Comparison of ENCODE assay signal across 9 cellular contexts in the genomic region with DNA sequence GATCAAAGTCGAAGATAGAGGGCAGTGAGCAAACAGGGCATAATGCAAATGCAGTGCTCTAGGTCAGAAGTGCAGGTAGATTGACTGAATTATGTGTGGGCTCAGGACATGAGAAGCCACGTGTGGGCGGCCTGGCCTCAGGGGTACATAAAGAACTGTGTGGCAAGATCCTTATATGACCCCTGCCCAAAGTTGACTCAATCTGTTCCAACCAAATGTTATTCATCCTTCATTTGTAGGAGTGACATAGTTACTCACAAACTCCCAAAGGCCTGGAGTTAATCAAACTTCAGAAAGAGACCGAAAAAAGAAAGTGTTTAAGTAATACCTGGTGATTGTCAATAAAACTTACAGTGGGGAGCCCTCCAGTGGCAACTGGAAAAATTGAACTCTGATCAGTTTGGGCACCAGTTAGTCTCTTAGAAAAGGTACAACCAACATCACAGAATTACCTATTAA.
DNase-seq lines count a peak whose midpoint lies in the region; ATAC-seq and TF ChIP-seq lines count a peak whose summit lies in the region.
"Had no signal": no experiment of that assay in that cellular context is flagged by ENCODE, and none has a peak within 500 bp of the region (broad histone marks: within the 10 kb centered on the region; RNA-seq: fewer than 3 reads in every experiment).

No MANE protein-coding gene starts in this region.

- H3K9me3 ChIP-seq in naive thymus-derived CD4-positive, alpha-beta T cell (ENCODE audit: control insufficient read depth in 2 of 3, low read length in 3 of 3) = no peaks in the 10 kb centered on the region

- POLR2A ChIA-PET in GM10248 (lab: Yijun Ruan, JAX) = no interaction called here
- POLR2A ChIA-PET in naive thymus-derived CD4-positive, alpha-beta T cell (lab: Charles Lee) = no interaction called here

- H3K9me3 Mint-ChIP-seq in naive thymus-derived CD4-positive, alpha-beta T cell = peaks cover 0 to 5% (median 0%) of the 10 kb centered on the region in 11 donors
- H3K9me3 Mint-ChIP-seq: central memory CD8-positive, alpha-beta T cell had no signal

- H3K27ac ChIP-seq in naive thymus-derived CD4-positive, alpha-beta T cell (ENCODE audit: low read depth, low read length) = no peak overlapping the region

- H3K27ac Mint-ChIP-seq in naive thymus-derived CD4-positive, alpha-beta T cell = no peak overlapping the region

- no peaks in the 10 kb centered on the region for H3K4me1 ChIP-seq in naive thymus-derived CD4-positive, alpha-beta T cell (ENCODE audit: control insufficient read depth in 2 of 2, insufficient read depth in 2 of 2, low read length in 2 of 2)

- TF ChIP-seq CTCF in GM10248 (IDR thresholded peaks at IDR 0.05; ENCODE audit: control extremely low read depth, extremely low read depth, low read depth, missing control alignments) (peak; percentile 21), epithelial cell of proximal tubule (conservative IDR thresholded peaks at IDR 0.05; ENCODE audit: low read depth, low read length) (peak; percentile 64)

- H3K36me3 ChIP-seq in naive thymus-derived CD4-positive, alpha-beta T cell (ENCODE audit: control insufficient read depth in 2 of 3, insufficient read depth in 3 of 3, low read length in 3 of 3) = no peaks in the 10 kb centered on the region

- no peaks in the 10 kb centered on the region for H3K4me1 Mint-ChIP-seq in naive thymus-derived CD4-positive, alpha-beta T cell
- H3K4me1 Mint-ChIP-seq: central memory CD8-positive, alpha-beta T cell had no signal

- intact Hi-C loops in naive thymus-derived CD4-positive, alpha-beta T cell (cut with micrococcal nuclease) = no loop called here

- ATAC-seq in naive thymus-derived CD4-positive, alpha-beta T cell = no peak
- no peak for ATAC-seq in HG03175 (IDR thresholded peaks at IDR 0.05; ENCODE audit: unreplicated experiment)
- ATAC-seq in HG02981 (IDR thresholded peaks at IDR 0.05; ENCODE audit: unreplicated experiment) = no peak

- H3K4me3 Mint-ChIP-seq in naive thymus-derived CD4-positive, alpha-beta T cell = no peak overlapping the region
- H3K4me3 Mint-ChIP-seq: central memory CD8-positive, alpha-beta T cell had no signal

- peaks cover 0 to 16% (median 14%) of the 10 kb centered on the region in 5 donors for H3K27me3 Mint-ChIP-seq in naive thymus-derived CD4-positive, alpha-beta T cell

- CTCF ChIA-PET in GM10248 (lab: Yijun Ruan, JAX) = interaction anchor here (1.0 kb wide), 1 partner anchor 1266 kb away, joined by 3 read pairs; no protein-coding TSS in a partner anchor
- CTCF ChIA-PET in naive thymus-derived CD4-positive, alpha-beta T cell (lab: Charles Lee) = no interaction called here

- no peak overlapping the region for H3K4me3 ChIP-seq in epithelial cell of proximal tubule (ENCODE audit: low read depth, low read length)
- H3K4me3 ChIP-seq in naive thymus-derived CD4-positive, alpha-beta T cell (ENCODE audit: low read length) = no peak overlapping the region

- no peaks in the 10 kb centered on the region for H3K27me3 ChIP-seq in naive thymus-derived CD4-positive, alpha-beta T cell (ENCODE audit: control insufficient read depth in 2 of 2, insufficient read depth in 2 of 2, low read length in 2 of 2)

- H3K36me3 Mint-ChIP-seq in naive thymus-derived CD4-positive, alpha-beta T cell = no peaks in the 10 kb centered on the region

- DNase-seq in A172 (ENCODE audit: low spot score) (peak; percentile 11), GM10248 (ENCODE audit: extremely low spot score) (peak; percentile 17), NCI-H2196 (lab: John Stamatoyannopoulos, UW; ENCODE audit: unreplicated experiment) (peak; percentile 38), epithelial cell of proximal tubule (ENCODE audit: low read depth) (peak; percentile 15), renal cortical epithelial cell (ENCODE audit: low read depth) (peak; percentile 80)
- DNase-seq in naive thymus-derived CD4-positive, alpha-beta T cell = no peak

Comparison
In these comparisons a context has a peak if more than half of its experiments do, and no peak if none do; other contexts are left out.
1. DNase-seq: peak in A172 (single experiment), GM10248 (single experiment), NCI-H2196 (single experiment), epithelial cell of proximal tubule (single experiment) and renal cortical epithelial cell (single experiment); none in naive thymus-derived CD4-positive, alpha-beta T cell (0 of 9).